14 cellular contexts compared by ENCODE assay signal in the genomic region with DNA sequence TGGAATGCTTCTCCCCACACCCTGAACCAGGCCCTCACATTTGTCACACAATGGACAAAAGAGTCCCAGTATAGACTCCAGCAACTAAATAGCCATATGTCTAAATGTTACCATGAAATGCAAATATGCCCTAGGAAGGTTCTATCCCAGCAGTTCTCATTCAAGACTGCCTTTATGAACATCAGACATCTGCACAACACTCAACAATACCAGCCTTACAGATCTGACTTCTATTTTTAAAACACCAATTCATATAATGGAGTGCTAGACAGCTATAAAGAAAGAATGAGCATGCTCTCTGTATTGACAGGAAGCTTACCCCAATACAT. TPM values are rescaled to one million over a fixed set of nuclear protein-coding genes. Genes with fewer than 3 reads are reported as not detected.
DNase-seq lines count a peak whose midpoint lies in the region; ATAC-seq and TF ChIP-seq lines count a peak whose summit lies in the region.
"Had no signal": no experiment of that assay in that cellular context is flagged by ENCODE, and none has a peak within 500 bp of the region (broad histone marks: within the 10 kb centered on the region; RNA-seq: fewer than 3 reads in every experiment).

No MANE protein-coding gene starts in this region.

- no peaks in the 10 kb centered on the region for H3K27me3 Mint-ChIP-seq in osteocyte (ENCODE audit: unreplicated experiment)

- DNase-seq in right cardiac atrium (no peak), Right ventricle myocardium inferior (ENCODE audit: missing footprints) (no peak), dorsolateral prefrontal cortex (no peak), osteocyte (ENCODE audit: extremely low spot score, unreplicated experiment) (no peak), vagina (ENCODE audit: extremely low spot score in 2 of 2) (no peak), MV-4-11 (lab: John Stamatoyannopoulos, UW) (no peak), caudate nucleus (lab: John Stamatoyannopoulos, UW) (no peak)
- DNase-seq: activated B cell treated with CpG ODN at 0.5 μM for 24 hours; activated T-cell treated with anti-CD3 and anti-CD28 coated beads, Interleukin-2, amount 50 U/mL, for 4 hours; DND-41; posterior cingulate gyrus; testis had no signal

- H3K4me3 ChIP-seq in right cardiac atrium (ENCODE audit: low read length) (no peak overlapping the region), dorsolateral prefrontal cortex (no peak overlapping the region), vagina (no peak overlapping the region)
- H3K4me3 ChIP-seq: testis had no signal

- peaks cover 12% of the 10 kb centered on the region for H3K36me3 Mint-ChIP-seq in osteocyte (ENCODE audit: unreplicated experiment)

- no peaks in the 10 kb centered on the region for H3K9me3 ChIP-seq in right cardiac atrium (ENCODE audit: control insufficient read depth, low read length)
- no peaks in the 10 kb centered on the region for H3K9me3 ChIP-seq in vagina
- H3K9me3 ChIP-seq: testis had no signal

- H3K4me1 ChIP-seq in right cardiac atrium (ENCODE audit: control insufficient read depth, insufficient read depth, low read length): peaks cover 15% of the 10 kb centered on the region
- H3K4me1 ChIP-seq in vagina: peaks cover 89% of the 10 kb centered on the region

- H3K4me3 Mint-ChIP-seq in osteocyte (ENCODE audit: unreplicated experiment): peak overlapping the region; percentile 2
- H3K4me3 Mint-ChIP-seq: activated B cell treated with CpG ODN at 0.5 μM for 24 hours; activated T-cell treated with anti-CD3 and anti-CD28 coated beads, Interleukin-2, amount 50 U/mL, for 4 hours had no signal

- peak overlapping the region; percentile 90 for H3K27ac ChIP-seq in right cardiac atrium (ENCODE audit: low read length)
- peak overlapping the region in 30 of 59 donors; percentile 2 to 73 (median 44) for H3K27ac ChIP-seq in dorsolateral prefrontal cortex
- peak overlapping the region; percentile 27 for H3K27ac ChIP-seq in vagina
- no peak overlapping the region for H3K27ac ChIP-seq in caudate nucleus (ENCODE audit: low read depth, low read length)
- H3K27ac ChIP-seq: testis had no signal

- H3K4me1 Mint-ChIP-seq in osteocyte (ENCODE audit: unreplicated experiment): peaks cover 73% of the 10 kb centered on the region
- H3K4me1 Mint-ChIP-seq: activated B cell treated with CpG ODN at 0.5 μM for 24 hours had no signal

- TF ChIP-seq CTCF in dorsolateral prefrontal cortex (IDR thresholded peaks at IDR 0.05 in 54 of 56, conservative IDR thresholded peaks at IDR 0.05 in 2 of 56; ENCODE audit: low read depth in 1 of 56, partially characterized antibody in 56 of 56) (no peak), osteocyte (IDR thresholded peaks at IDR 0.05) (no peak), vagina (IDR thresholded peaks at IDR 0.05) (no peak)

- intact Hi-C loops in right cardiac atrium (cut with DNase I) (no loop called here), Right ventricle myocardium inferior (cut with DNase I) (no loop called here), dorsolateral prefrontal cortex (cut with DNase I) (no loop called here), vagina (cut with DNase I) (no loop called here)

- peak overlapping the region; percentile 83 for H3K27ac Mint-ChIP-seq in osteocyte (ENCODE audit: unreplicated experiment)
- H3K27ac Mint-ChIP-seq: activated B cell treated with CpG ODN at 0.5 μM for 24 hours had no signal

- peaks cover 5% of the 10 kb centered on the region for H3K9me3 Mint-ChIP-seq in osteocyte (ENCODE audit: unreplicated experiment)
- H3K9me3 Mint-ChIP-seq: activated B cell treated with CpG ODN at 0.5 μM for 24 hours; activated T-cell treated with anti-CD3 and anti-CD28 coated beads, Interleukin-2, amount 50 U/mL, for 4 hours had no signal

- ATAC-seq in right cardiac atrium (no peak), Right ventricle myocardium inferior (no peak), GM18867 (IDR thresholded peaks at IDR 0.05; ENCODE audit: unreplicated experiment) (no peak)

- H3K27me3 ChIP-seq in right cardiac atrium (ENCODE audit: control insufficient read depth, insufficient read depth): no peaks in the 10 kb centered on the region
- H3K27me3 ChIP-seq in dorsolateral prefrontal cortex: peaks cover 0 to 8% (median 0%) of the 10 kb centered on the region in 45 donors
- H3K27me3 ChIP-seq in vagina: no peaks in the 10 kb centered on the region
- H3K27me3 ChIP-seq: testis had no signal

- no peak for TF ChIP-seq POLR2A in vagina (IDR thresholded peaks at IDR 0.05)

- H3K36me3 ChIP-seq in vagina: no peaks in the 10 kb centered on the region

RNA-seq across cellular contexts. Expression of gene ITGB5, which starts 7.8 kb away (rescaled TPM):
- total RNA-seq in right cardiac atrium (100 to 1,000 TPM; 107 to 170 (median 126) TPM), Right ventricle myocardium inferior (109 TPM), dorsolateral prefrontal cortex (100 to 1,000 TPM in 1 of 120 experiments, 10 to 100 TPM in 119; 16.4 to 107 (median 32.0) TPM), osteocyte (419 and 441 TPM in 2 replicates), vagina (156 TPM)
- 39.0 TPM for polyA plus RNA-seq in right cardiac atrium
- total RNA-seq: activated B cell treated with CpG ODN at 0.5 μM for 24 hours had no signal

RNA-seq across cellular contexts. Expression of gene MUC13, which starts 55.2 kb away (rescaled TPM):
- total RNA-seq in right cardiac atrium (not detected), Right ventricle myocardium inferior (not detected), dorsolateral prefrontal cortex (under 1 TPM in 6 of 120 experiments, not detected in 114; 0.13 to 0.39 (median 0.22) TPM), osteocyte (not detected in 2 replicates), vagina (not detected)
- 0.05 TPM for polyA plus RNA-seq in right cardiac atrium
- total RNA-seq: activated B cell treated with CpG ODN at 0.5 μM for 24 hours, RPMI7951 had no signal
